ENCODE assay signal across 20 cellular contexts in genomic region chr14:77339407-77339806, GRCh38. TPM values are rescaled to one million over a fixed set of nuclear protein-coding genes. Genes with fewer than 3 reads are reported as not detected.
A peak's percentile ranks its signal among the peaks of the same experiment; 100 is the strongest.
DNase-seq lines count a peak whose midpoint lies in the region; ATAC-seq and TF ChIP-seq lines count a peak whose summit lies in the region.
"Had no signal": no experiment of that assay in that cellular context is flagged by ENCODE, and none has a peak within 500 bp of the region (broad histone marks: within the 10 kb centered on the region; RNA-seq: fewer than 3 reads in every experiment).

No MANE protein-coding gene starts in this region.

- intact Hi-C loops in MCF 10A (cut with micrococcal nuclease): no loop called here
- intact Hi-C loops in breast epithelium (cut with DNase I; ENCODE audit: low total_unique reads): no loop called here

- H3K36me3 Mint-ChIP-seq in MCF 10A (ENCODE audit: insufficient read depth, unreplicated experiment): peaks cover 26% of the 10 kb centered on the region
- H3K36me3 Mint-ChIP-seq in activated T-helper 17 cell treated with anti-CD3 and anti-CD28 coated beads, Interleukin-2, amount 50 U/mL, for 72 hours (ENCODE audit: low read depth): peaks cover 69% of the 10 kb centered on the region

- CTCF ChIA-PET in MCF 10A (lab: Yijun Ruan, JAX): interaction anchor here (0.7 to 0.9 kb wide), 2 partner anchors 23 to 188 kb away, joined by 3 read pairs; no protein-coding TSS in a partner anchor

- H3K9me3 ChIP-seq in breast epithelium: no peaks in the 10 kb centered on the region
- H3K9me3 ChIP-seq: neutrophil, SJCRH30 had no signal

- H3K4me1 ChIP-seq in breast epithelium: no peaks in the 10 kb centered on the region
- H3K4me1 ChIP-seq: SJCRH30 had no signal

- no peak for TF ChIP-seq POLR2A in breast epithelium (IDR thresholded peaks at IDR 0.05)

- ATAC-seq in activated T-helper 17 cell treated with anti-CD3 and anti-CD28 coated beads, Interleukin-2, amount 50 U/mL, for 72 hours (replicated peaks): no peak
- ATAC-seq: sciatic nerve had no signal

- H3K9me3 Mint-ChIP-seq in MCF 10A (ENCODE audit: unreplicated experiment): no peaks in the 10 kb centered on the region
- H3K9me3 Mint-ChIP-seq in activated T-helper 17 cell treated with anti-CD3 and anti-CD28 coated beads, Interleukin-2, amount 50 U/mL, for 72 hours: no peaks in the 10 kb centered on the region
- H3K9me3 Mint-ChIP-seq: brain had no signal

- H3K4me3 ChIP-seq in breast epithelium (no peak overlapping the region), fibroblast of pulmonary artery (replicated peaks; ENCODE audit: low read depth, low read length) (no peak overlapping the region)
- H3K4me3 ChIP-seq: SJCRH30 had no signal

- TF ChIP-seq CTCF in MCF 10A (IDR thresholded peaks at IDR 0.05; ENCODE audit: unreplicated experiment): no peak
- TF ChIP-seq CTCF in breast epithelium (IDR thresholded peaks at IDR 0.05): no peak
- TF ChIP-seq CTCF in fibroblast of pulmonary artery (IDR thresholded peaks at IDR 0.05; ENCODE audit: low read length, missing control alignments): no peak

- DNase-seq in MCF 10A (ENCODE audit: unreplicated experiment): peak; percentile 23
- no peak for DNase-seq in breast epithelium (ENCODE audit: low spot score in 2 of 2)
- DNase-seq in fibroblast of pulmonary artery (ENCODE audit: low read depth): peak; percentile 45
- no peak for DNase-seq in NCI-H2107 (lab: John Stamatoyannopoulos, UW)
- no peak for DNase-seq in NCI-H187 (lab: John Stamatoyannopoulos, UW)
- no peak for DNase-seq in DMS153 treated with DMSO at 0.1 percent for 48 hours (lab: John Stamatoyannopoulos, UW; ENCODE audit: unreplicated experiment)
- DNase-seq in NCI-H1092 (lab: John Stamatoyannopoulos, UW): no peak
- DNase-seq: 8988T; activated CD4-positive, CD25-positive, alpha-beta regulatory T cell treated with anti-CD3 and anti-CD28 coated beads, Interleukin-2, amount 50 U/mL, for 72 hours; activated naive CD4-positive, alpha-beta T cell treated with Interleukin-2 at 50 U/mL for 16 hours; KBM-7; kidney; midbrain; NCI-H1436 treated with DMSO at 0.1 percent for 48 hours; NCI-H446 treated with DMSO at 0.1 percent for 48 hours; SJCRH30 had no signal

- no peaks in the 10 kb centered on the region for H3K36me3 ChIP-seq in breast epithelium
- H3K36me3 ChIP-seq: SJCRH30 had no signal

- no peaks in the 10 kb centered on the region for H3K27me3 Mint-ChIP-seq in MCF 10A (ENCODE audit: insufficient read depth, unreplicated experiment)
- H3K27me3 Mint-ChIP-seq in activated T-helper 17 cell treated with anti-CD3 and anti-CD28 coated beads, Interleukin-2, amount 50 U/mL, for 72 hours: no peaks in the 10 kb centered on the region
- H3K27me3 Mint-ChIP-seq: brain had no signal

- no peak overlapping the region for H3K27ac Mint-ChIP-seq in MCF 10A (ENCODE audit: low read depth, unreplicated experiment)
- H3K27ac Mint-ChIP-seq in activated T-helper 17 cell treated with anti-CD3 and anti-CD28 coated beads, Interleukin-2, amount 50 U/mL, for 72 hours: peak overlapping the region; percentile 71

- no TSS peak for BruUV-seq in MCF 10A (replicated peaks; lab: Mats Ljungman, UMichigan)

- H3K27ac ChIP-seq in breast epithelium: no peak overlapping the region
- H3K27ac ChIP-seq: neutrophil, SJCRH30 had no signal

- POLR2A ChIA-PET in MCF 10A (lab: Yijun Ruan, JAX): interaction anchor here (0.9 kb wide), 1 partner anchor 10 kb away, joined by 3 read pairs; no protein-coding TSS in a partner anchor

- peaks cover 12% of the 10 kb centered on the region for H3K4me1 Mint-ChIP-seq in MCF 10A (ENCODE audit: insufficient read depth, unreplicated experiment)
- peaks cover 5% of the 10 kb centered on the region for H3K4me1 Mint-ChIP-seq in activated T-helper 17 cell treated with anti-CD3 and anti-CD28 coated beads, Interleukin-2, amount 50 U/mL, for 72 hours

- no peaks in the 10 kb centered on the region for H3K27me3 ChIP-seq in breast epithelium
- H3K27me3 ChIP-seq: neutrophil, SJCRH30 had no signal

- H3K4me3 Mint-ChIP-seq in MCF 10A (ENCODE audit: unreplicated experiment): no peak overlapping the region
- H3K4me3 Mint-ChIP-seq in activated T-helper 17 cell treated with anti-CD3 and anti-CD28 coated beads, Interleukin-2, amount 50 U/mL, for 72 hours: no peak overlapping the region
- H3K4me3 Mint-ChIP-seq: brain had no signal

RNA-seq across cellular contexts. Expression of gene GSTZ1, which starts 18.6 kb away (rescaled TPM):
- total RNA-seq in MCF 10A (2022) (36.8 and 40.1 TPM in 2 replicates), breast epithelium (10 to 100 TPM; 24.3 to 42.2 (median 32.6) TPM)
- total RNA-seq in activated T-helper 17 cell treated with anti-CD3 and anti-CD28 coated beads, Interleukin-2, amount 50 U/mL, for 72 hours: 10 to 100 TPM; 11.0 to 13.1 TPM

RNA-seq across cellular contexts. Expression of gene POMT2, which starts 18.7 kb away (rescaled TPM):
- total RNA-seq in MCF 10A (2022) (32.1 and 33.0 TPM in 2 replicates), breast epithelium (10 to 100 TPM; 16.8 to 30.3 (median 25.2) TPM)
- 10 to 100 TPM; 10.9 to 26.0 TPM for total RNA-seq in activated T-helper 17 cell treated with anti-CD3 and anti-CD28 coated beads, Interleukin-2, amount 50 U/mL, for 72 hours

RNA-seq across cellular contexts. Expression of gene TMED8, which starts 37.5 kb away (rescaled TPM):
- total RNA-seq in MCF 10A (2022) (9.3 and 12.9 TPM in 2 replicates), breast epithelium (10 to 100 TPM in 2 of 3 donors, 1 to 10 TPM in 1; 9.4 to 16.0 (median 14.4) TPM)
- 10 to 100 TPM; 33.2 to 45.1 TPM for total RNA-seq in activated T-helper 17 cell treated with anti-CD3 and anti-CD28 coated beads, Interleukin-2, amount 50 U/mL, for 72 hours

RNA-seq across cellular contexts. Expression of gene SAMD15, which starts 37.8 kb away (rescaled TPM):
- total RNA-seq in MCF 10A (2022): 0.81 and 0.86 TPM in 2 replicates
- 1 to 10 TPM in 2 of 3 donors, under 1 TPM in 1; 0.32 to 4.2 (median 2.0) TPM for total RNA-seq in breast epithelium
- under 1 TPM; 0.22 to 0.29 TPM for total RNA-seq in activated T-helper 17 cell treated with anti-CD3 and anti-CD28 coated beads, Interleukin-2, amount 50 U/mL, for 72 hours

Comparison
In these comparisons a context has a peak if more than half of its experiments do, and no peak if none do; other contexts are left out.
1. DNase-seq: peak in MCF 10A (single experiment) and fibroblast of pulmonary artery (single experiment); none in breast epithelium (0 of 2), NCI-H2107 (single experiment), NCI-H187 (0 of 2), DMS153 treated with DMSO at 0.1 percent for 48 hours (single experiment) and NCI-H1092 (single experiment).